1 cellular context compared by ENCODE assay signal in genomic region chr1:61184035-61184713, GRCh38.
TF ChIP-seq lines count a peak whose summit lies in the region.

No MANE protein-coding gene starts in this region.

TF ChIP-seq in HEK293, 187 proteins besides CTCF, POLR2A, EP300 and RAD21 (continued from another document):
- TF ChIP-seq ZBTB48 (tag by site-specific recombination; IDR thresholded peaks at IDR 0.05) (peak; percentile 57; the same call in 1 of the 2 replicates), AEBP2 (tag by site-specific recombination; IDR thresholded peaks at IDR 0.05; ENCODE audit: borderline replicate concordance) (no peak), OVOL3 (tag by site-specific recombination; IDR thresholded peaks at IDR 0.05) (no peak), ZNF707 (tag by site-specific recombination; IDR thresholded peaks at IDR 0.05) (no peak), ZNF561 (tag by site-specific recombination; IDR thresholded peaks at IDR 0.05; ENCODE audit: borderline replicate concordance) (0 out of 2 replicates have a peak, but pooled peaks have one; percentile 43), ZBTB8A (tag by site-specific recombination; IDR thresholded peaks at IDR 0.05) (peak; percentile 39), ZBTB26 (tag by site-specific recombination; optimal IDR thresholded peaks at IDR 0.05) (no peak), ZNF600 (tag by site-specific recombination; IDR thresholded peaks at IDR 0.05) (no peak), ZNF10 (tag by site-specific recombination; IDR thresholded peaks at IDR 0.05) (peak; percentile 9; the same call in 1 of the 2 replicates), KLF10 (tag by site-specific recombination; IDR thresholded peaks at IDR 0.05) (no peak), ZNF335 (tag by site-specific recombination; conservative IDR thresholded peaks at IDR 0.05) (peak; percentile 74), ZNF596 (tag by site-specific recombination; IDR thresholded peaks at IDR 0.05) (0 out of 2 replicates have a peak, but pooled peaks have one; percentile 10), YY1 (tag by site-specific recombination; IDR thresholded peaks at IDR 0.05) (peak; percentile 61; the same call in 1 of the 2 replicates), PRDM1 (tag by site-specific recombination; IDR thresholded peaks at IDR 0.05) (peak; percentile 77), ZBTB20 (tag by site-specific recombination; IDR thresholded peaks at IDR 0.05) (no peak), ZNF560 (tag by site-specific recombination; IDR thresholded peaks at IDR 0.05; ENCODE audit: borderline replicate concordance) (no peak), ZBTB7A (tag by site-specific recombination; IDR thresholded peaks at IDR 0.05; ENCODE audit: low read depth) (no peak), GLIS1 (tag by site-specific recombination; IDR thresholded peaks at IDR 0.05) (no peak), ZNF121 (tag by site-specific recombination; IDR thresholded peaks at IDR 0.05) (no peak), ZNF2 (tag by site-specific recombination; IDR thresholded peaks at IDR 0.05) (peak; percentile 29; the same call in 1 of the 2 replicates), ZNF114 (tag by site-specific recombination; IDR thresholded peaks at IDR 0.05) (no peak), ZNF692 (tag by site-specific recombination; IDR thresholded peaks at IDR 0.05) (0 out of 2 replicates have a peak, but pooled peaks have one; percentile 12), ZBTB21 (tag by site-specific recombination; IDR thresholded peaks at IDR 0.05) (0 out of 2 replicates have a peak, but pooled peaks have one; percentile 16), ZNF529 (tag by site-specific recombination; IDR thresholded peaks at IDR 0.05; ENCODE audit: insufficient replicate concordance) (no peak), ZNF660 (tag by site-specific recombination; IDR thresholded peaks at IDR 0.05) (peak; percentile 91)
- TF ChIP-seq, protein P1, sequence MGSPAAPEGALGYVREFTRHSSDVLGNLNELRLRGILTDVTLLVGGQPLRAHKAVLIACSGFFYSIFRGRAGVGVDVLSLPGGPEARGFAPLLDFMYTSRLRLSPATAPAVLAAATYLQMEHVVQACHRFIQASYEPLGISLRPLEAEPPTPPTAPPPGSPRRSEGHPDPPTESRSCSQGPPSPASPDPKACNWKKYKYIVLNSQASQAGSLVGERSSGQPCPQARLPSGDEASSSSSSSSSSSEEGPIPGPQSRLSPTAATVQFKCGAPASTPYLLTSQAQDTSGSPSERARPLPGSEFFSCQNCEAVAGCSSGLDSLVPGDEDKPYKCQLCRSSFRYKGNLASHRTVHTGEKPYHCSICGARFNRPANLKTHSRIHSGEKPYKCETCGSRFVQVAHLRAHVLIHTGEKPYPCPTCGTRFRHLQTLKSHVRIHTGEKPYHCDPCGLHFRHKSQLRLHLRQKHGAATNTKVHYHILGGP (tag by site-specific recombination; IDR thresholded peaks at IDR 0.05) = no peak
- TF ChIP-seq, protein P2, sequence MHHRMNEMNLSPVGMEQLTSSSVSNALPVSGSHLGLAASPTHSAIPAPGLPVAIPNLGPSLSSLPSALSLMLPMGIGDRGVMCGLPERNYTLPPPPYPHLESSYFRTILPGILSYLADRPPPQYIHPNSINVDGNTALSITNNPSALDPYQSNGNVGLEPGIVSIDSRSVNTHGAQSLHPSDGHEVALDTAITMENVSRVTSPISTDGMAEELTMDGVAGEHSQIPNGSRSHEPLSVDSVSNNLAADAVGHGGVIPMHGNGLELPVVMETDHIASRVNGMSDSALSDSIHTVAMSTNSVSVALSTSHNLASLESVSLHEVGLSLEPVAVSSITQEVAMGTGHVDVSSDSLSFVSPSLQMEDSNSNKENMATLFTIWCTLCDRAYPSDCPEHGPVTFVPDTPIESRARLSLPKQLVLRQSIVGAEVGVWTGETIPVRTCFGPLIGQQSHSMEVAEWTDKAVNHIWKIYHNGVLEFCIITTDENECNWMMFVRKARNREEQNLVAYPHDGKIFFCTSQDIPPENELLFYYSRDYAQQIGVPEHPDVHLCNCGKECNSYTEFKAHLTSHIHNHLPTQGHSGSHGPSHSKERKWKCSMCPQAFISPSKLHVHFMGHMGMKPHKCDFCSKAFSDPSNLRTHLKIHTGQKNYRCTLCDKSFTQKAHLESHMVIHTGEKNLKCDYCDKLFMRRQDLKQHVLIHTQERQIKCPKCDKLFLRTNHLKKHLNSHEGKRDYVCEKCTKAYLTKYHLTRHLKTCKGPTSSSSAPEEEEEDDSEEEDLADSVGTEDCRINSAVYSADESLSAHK (tag by site-specific recombination; IDR thresholded peaks at IDR 0.05) = 0 out of 2 replicates have a peak, but pooled peaks have one; percentile 15
